Comparison of ENCODE assay signal across 1 cellular context in genomic region chrX:118614150-118614549, GRCh38.
TF ChIP-seq lines count a peak whose summit lies in the region.

No MANE protein-coding gene starts in this region.

TF ChIP-seq in A549, 52 proteins besides CTCF, POLR2A, EP300 and RAD21 (continued from another document):
- TF ChIP-seq REST (IDR thresholded peaks at IDR 0.05) (no peak), KDM5A (IDR thresholded peaks at IDR 0.05) (no peak), TP53 (CRISPR knock-in tag; IDR thresholded peaks at IDR 0.05) (no peak), RFX5 (IDR thresholded peaks at IDR 0.05) (no peak), ZFP36 (IDR thresholded peaks at IDR 0.05; ENCODE audit: borderline replicate concordance, partially characterized antibody) (no peak)
